ENCODE assay signal across 18 cellular contexts in the genomic region with DNA sequence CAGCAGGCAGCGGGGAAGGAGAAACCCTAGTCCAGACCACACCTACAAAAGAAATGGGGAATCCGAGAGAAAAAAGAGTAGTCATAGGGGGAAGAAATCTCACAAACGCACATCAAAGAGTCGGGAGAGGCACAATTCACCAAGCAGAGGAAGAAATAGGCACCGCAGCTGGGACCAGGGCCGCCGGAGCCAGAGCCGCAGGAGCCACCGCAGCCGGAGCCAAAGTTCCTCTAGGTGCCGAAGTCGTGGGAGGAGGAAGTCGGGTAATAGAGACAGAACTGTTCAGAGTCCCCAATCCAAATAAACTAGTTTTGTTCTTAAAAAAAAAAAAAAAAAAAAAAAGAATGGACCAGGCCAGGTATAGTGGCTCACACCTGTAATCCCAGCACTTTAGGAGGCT. TPM values are rescaled to one million over a fixed set of nuclear protein-coding genes. Genes with fewer than 3 reads are reported as not detected.
A peak's percentile ranks its signal among the peaks of the same experiment; 100 is the strongest.
DNase-seq lines count a peak whose midpoint lies in the region; ATAC-seq and TF ChIP-seq lines count a peak whose summit lies in the region.
"Had no signal": no experiment of that assay in that cellular context is flagged by ENCODE, and none has a peak within 500 bp of the region (broad histone marks: within the 10 kb centered on the region; RNA-seq: fewer than 3 reads in every experiment).

No MANE protein-coding gene starts in this region.

- no peak for TF ChIP-seq CTCF in HFFc6 (IDR thresholded peaks at IDR 0.05)
- no peak for TF ChIP-seq CTCF in body of pancreas (IDR thresholded peaks at IDR 0.05)

- peaks cover 2 to 3% of the 10 kb centered on the region in 2 donors for H3K9me3 Mint-ChIP-seq in activated T-cell treated with anti-CD3 and anti-CD28 coated beads, Interleukin-2, amount 50 U/mL, for 72 hours
- no peaks in the 10 kb centered on the region for H3K9me3 Mint-ChIP-seq in activated T-cell treated with anti-CD3 and anti-CD28 coated beads, Interleukin-2, amount 50 U/mL, for 4 hours
- H3K9me3 Mint-ChIP-seq in HFFc6 (no peaks in the 10 kb centered on the region), naive B cell (no peaks in the 10 kb centered on the region)
- H3K9me3 Mint-ChIP-seq: CD4-positive, alpha-beta T cell; H9 had no signal

- intact Hi-C loops in body of pancreas (cut with DNase I) = no loop called here

- TF ChIP-seq POLR2A in body of pancreas (IDR thresholded peaks at IDR 0.05) = no peak

- no peak overlapping the region for H3K4me3 ChIP-seq in body of pancreas
- H3K4me3 ChIP-seq: A549, K562 had no signal

- no peaks in the 10 kb centered on the region for H3K9me3 ChIP-seq in body of pancreas
- H3K9me3 ChIP-seq: A549 had no signal

- WGBS in body of pancreas, 2 donors = 94 to 98% methylated on average over 13 of the region's 13 CpGs

- no peak for DNase-seq in activated T-cell treated with anti-CD3 and anti-CD28 coated beads, Interleukin-2, amount 50 U/mL, for 72 hours
- no peak for DNase-seq in activated T-cell treated with anti-CD3 and anti-CD28 coated beads, Interleukin-2, amount 50 U/mL, for 4 hours
- DNase-seq in HFFc6 (no peak), naive B cell (no peak), body of pancreas (no peak), NCI-H345 (lab: John Stamatoyannopoulos, UW) (no peak)
- DNase-seq: AML-193; CD4-positive, alpha-beta T cell; DMS153; DMS79; GDM1; H9; IMR-90 had no signal

- peaks cover 36% of the 10 kb centered on the region for H3K4me1 Mint-ChIP-seq in activated T-cell treated with anti-CD3 and anti-CD28 coated beads, Interleukin-2, amount 50 U/mL, for 72 hours (ENCODE audit: low read depth)
- H3K4me1 Mint-ChIP-seq in activated T-cell treated with anti-CD3 and anti-CD28 coated beads, Interleukin-2, amount 50 U/mL, for 4 hours (ENCODE audit: low read depth) = peaks cover 17% of the 10 kb centered on the region
- H3K4me1 Mint-ChIP-seq in HFFc6 (ENCODE audit: low read depth) = no peaks in the 10 kb centered on the region
- H3K4me1 Mint-ChIP-seq in naive B cell = peaks cover 15 to 24% (median 18%) of the 10 kb centered on the region in 3 donors

- H3K27me3 Mint-ChIP-seq in activated T-cell treated with anti-CD3 and anti-CD28 coated beads, Interleukin-2, amount 50 U/mL, for 72 hours (ENCODE audit: low read depth) = no peaks in the 10 kb centered on the region
- no peaks in the 10 kb centered on the region for H3K27me3 Mint-ChIP-seq in activated T-cell treated with anti-CD3 and anti-CD28 coated beads, Interleukin-2, amount 50 U/mL, for 4 hours (ENCODE audit: low read depth)
- H3K27me3 Mint-ChIP-seq in HFFc6 (ENCODE audit: insufficient read depth) (no peaks in the 10 kb centered on the region), naive B cell (no peaks in the 10 kb centered on the region)
- H3K27me3 Mint-ChIP-seq: CD4-positive, alpha-beta T cell had no signal

- H3K36me3 ChIP-seq in body of pancreas (replicated peaks in 1 of 2; ENCODE audit: insufficient read depth in 1 of 2, low read depth in 2 of 2) = no peaks in the 10 kb centered on the region

- H3K36me3 Mint-ChIP-seq in activated T-cell treated with anti-CD3 and anti-CD28 coated beads, Interleukin-2, amount 50 U/mL, for 72 hours (ENCODE audit: insufficient read depth in 2 of 2) = peaks cover 9 to 24% of the 10 kb centered on the region in 2 donors
- peaks cover 36% of the 10 kb centered on the region for H3K36me3 Mint-ChIP-seq in activated T-cell treated with anti-CD3 and anti-CD28 coated beads, Interleukin-2, amount 50 U/mL, for 4 hours (ENCODE audit: insufficient read depth)
- peaks cover 25% of the 10 kb centered on the region for H3K36me3 Mint-ChIP-seq in HFFc6 (ENCODE audit: low read depth)
- peaks cover 0 to 18% of the 10 kb centered on the region in 2 donors for H3K36me3 Mint-ChIP-seq in naive B cell

- no peak for ATAC-seq in activated T-cell treated with anti-CD3 and anti-CD28 coated beads, Interleukin-2, amount 50 U/mL, for 72 hours (replicated peaks in 1 of 2)
- ATAC-seq in activated T-cell treated with anti-CD3 and anti-CD28 coated beads, Interleukin-2, amount 50 U/mL, for 4 hours = no peak
- ATAC-seq in naive B cell (ENCODE audit: low read depth in 2 of 2) (no peak), body of pancreas (no peak), GM19035 (IDR thresholded peaks at IDR 0.05; ENCODE audit: unreplicated experiment) (no peak)
- ATAC-seq: A549, K562 had no signal

- H3K27me3 ChIP-seq in body of pancreas = no peaks in the 10 kb centered on the region

- peak overlapping the region; percentile 21 for H3K27ac Mint-ChIP-seq in activated T-cell treated with anti-CD3 and anti-CD28 coated beads, Interleukin-2, amount 50 U/mL, for 72 hours
- H3K27ac Mint-ChIP-seq in HFFc6 = peak overlapping the region; percentile 32; the same call in 1 of the 2 replicates
- peak overlapping the region in 4 of 6 donors; percentile 56 to 85 (median 60) for H3K27ac Mint-ChIP-seq in naive B cell
- H3K27ac Mint-ChIP-seq: CD4-positive, alpha-beta T cell had no signal

- peaks cover 22% of the 10 kb centered on the region for H3K4me1 ChIP-seq in body of pancreas
- H3K4me1 ChIP-seq: A549 had no signal

- H3K27ac ChIP-seq in body of pancreas = no peak overlapping the region
- H3K27ac ChIP-seq: 22Rv1, A549, C4-2B had no signal

- no peak overlapping the region for H3K4me3 Mint-ChIP-seq in activated T-cell treated with anti-CD3 and anti-CD28 coated beads, Interleukin-2, amount 50 U/mL, for 72 hours
- H3K4me3 Mint-ChIP-seq in activated T-cell treated with anti-CD3 and anti-CD28 coated beads, Interleukin-2, amount 50 U/mL, for 4 hours = no peak overlapping the region
- no peak overlapping the region for H3K4me3 Mint-ChIP-seq in HFFc6
- H3K4me3 Mint-ChIP-seq in naive B cell = peak overlapping the region in 1 of 8 donors; percentile 17
- H3K4me3 Mint-ChIP-seq: CD4-positive, alpha-beta T cell; H9 had no signal

RNA-seq across cellular contexts. Expression of gene REEP5, which starts 29.3 kb away (rescaled TPM):
- total RNA-seq in activated T-cell treated with anti-CD3 and anti-CD28 coated beads, Interleukin-2, amount 50 U/mL, for 72 hours = 10 to 100 TPM; 51.0 to 63.8 TPM
- total RNA-seq in activated T-cell treated with anti-CD3 and anti-CD28 coated beads, Interleukin-2, amount 50 U/mL, for 4 hours = 10 to 100 TPM; 53.6 to 60.0 (median 58.7) TPM
- total RNA-seq in HFFc6 (2021; fragmentation: NEBNext Ultra II Directional; extraction: Animal tissue kit (Norgen Biotek cat#: 25700)) = 100 to 1,000 TPM in 4 of 6 experiments, 10 to 100 TPM in 2; 95.9 to 143 (median 107) TPM
- polyA plus RNA-seq in naive B cell (ENCODE audit: low read depth in 6 of 6) = 100 to 1,000 TPM in 3 of 6 donors, 10 to 100 TPM in 3; 92.3 to 138 (median 101) TPM
- total RNA-seq in body of pancreas = 10 to 100 TPM; 52.1 to 53.4 TPM

RNA-seq across cellular contexts. Expression of gene SRP19, which starts 31.7 kb away (rescaled TPM):
- 10 to 100 TPM; 41.4 to 47.6 TPM for total RNA-seq in activated T-cell treated with anti-CD3 and anti-CD28 coated beads, Interleukin-2, amount 50 U/mL, for 72 hours
- 10 to 100 TPM; 72.6 to 83.7 (median 80.4) TPM for total RNA-seq in activated T-cell treated with anti-CD3 and anti-CD28 coated beads, Interleukin-2, amount 50 U/mL, for 4 hours
- 10 to 100 TPM; 53.8 to 69.5 (median 58.9) TPM for total RNA-seq in HFFc6 (2021; fragmentation: NEBNext Ultra II Directional; extraction: Animal tissue kit (Norgen Biotek cat#: 25700))
- 100 to 1,000 TPM; 104 to 153 (median 121) TPM for polyA plus RNA-seq in naive B cell (ENCODE audit: low read depth in 6 of 6)
- total RNA-seq in body of pancreas = 10 to 100 TPM; 23.7 to 42.3 TPM
